In genomic region chr10:103766751-103767509, GRCh38 we compare ENCODE assay signal across 17 cellular contexts.
DNase-seq lines count a peak whose midpoint lies in the region; FAIRE-seq and TF ChIP-seq lines count a peak whose summit lies in the region.
"Had no signal": no experiment of that assay in that cellular context is flagged by ENCODE, and none has a peak within 500 bp of the region (broad histone marks: within the 10 kb centered on the region; RNA-seq: fewer than 3 reads in every experiment).

No MANE protein-coding gene starts in this region.

- FAIRE-seq in RCC 7860 (lab: Jason Lieb, UNC) (peak; percentile 76), GM12891 (lab: Jason Lieb, UNC) (no peak)
- FAIRE-seq: GM19239, H54 had no signal

- DNase-seq in ELF-1 (ENCODE audit: low read depth, low spot score) (peak; percentile 53), RCC 7860 (ENCODE audit: low spot score) (peak; percentile 44), glomerular visceral epithelial cell (ENCODE audit: extremely low spot score) (peak; percentile 83), retina (peak; percentile 67), NCI-H2196 treated with DMSO at 0.1 percent for 48 hours (lab: John Stamatoyannopoulos, UW; ENCODE audit: unreplicated experiment) (no peak), GM12891 (ENCODE audit: insufficient read length, low spot score) (no peak), dermis blood vessel endothelial cell (no peak)
- DNase-seq: caudate nucleus, dorsolateral prefrontal cortex, GDM1, KBM-7, NCI-H2171, NCI-H774, psoas muscle, upper lobe of left lung had no signal

- no peak for TF ChIP-seq POLR2A in GM12891 (IDR thresholded peaks at IDR 0.05; ENCODE audit: low read depth, low read length)

TF ChIP-seq in GM12891, 5 proteins besides CTCF, POLR2A, EP300 and RAD21:
- no peak for TF ChIP-seq TAF1 (IDR thresholded peaks at IDR 0.05; ENCODE audit: low read depth, low read length)
- TF ChIP-seq SPI1 (IDR thresholded peaks at IDR 0.05; ENCODE audit: low read depth, low read length) = no peak
- no peak for TF ChIP-seq POU2F2 (IDR thresholded peaks at IDR 0.05; ENCODE audit: low read depth, low read length)
- TF ChIP-seq PAX5 (IDR thresholded peaks at IDR 0.05; ENCODE audit: insufficient read depth, low read length, severe bottlenecking) = no peak
- no peak for TF ChIP-seq POLR2AphosphoS5 (IDR thresholded peaks at IDR 0.05; ENCODE audit: low read depth, low read length)

Comparison
In these comparisons a context has a peak if more than half of its experiments do, and no peak if none do; other contexts are left out.
1. DNase-seq: peak in ELF-1 (single experiment), RCC 7860 (single experiment), glomerular visceral epithelial cell (single experiment) and retina (single experiment); none in NCI-H2196 treated with DMSO at 0.1 percent for 48 hours (single experiment), GM12891 (single experiment) and dermis blood vessel endothelial cell (single experiment).